ENCODE assay signal across 10 cellular contexts in the genomic region with DNA sequence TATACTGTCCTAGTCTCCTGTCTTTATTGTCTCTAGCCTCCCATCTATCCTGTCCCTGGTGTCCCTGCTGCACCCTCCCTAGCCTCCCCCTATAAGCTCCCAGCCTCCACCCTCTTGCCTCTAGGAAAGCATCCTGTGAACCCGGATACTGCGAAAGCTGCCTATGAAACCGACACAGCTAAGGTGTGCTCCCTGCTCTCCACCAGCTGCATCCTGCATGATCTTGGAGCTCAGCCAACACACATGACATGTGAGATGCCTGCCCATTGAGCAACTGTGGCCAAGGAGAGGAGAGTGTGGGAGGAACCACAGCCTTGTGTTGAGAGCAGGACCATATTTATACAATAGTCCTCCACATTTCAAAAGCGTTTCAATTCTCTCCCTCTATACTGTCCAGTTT.
DNase-seq lines count a peak whose midpoint lies in the region; ATAC-seq and TF ChIP-seq lines count a peak whose summit lies in the region.
"Had no signal": no experiment of that assay in that cellular context is flagged by ENCODE, and none has a peak within 500 bp of the region (broad histone marks: within the 10 kb centered on the region; RNA-seq: fewer than 3 reads in every experiment).

No MANE protein-coding gene starts in this region.

- H3K4me3 Mint-ChIP-seq in activated T-cell treated with anti-CD3 and anti-CD28 coated beads, Interleukin-2, amount 50 U/mL, for 72 hours = no peak overlapping the region
- H3K4me3 Mint-ChIP-seq in endothelial cell (ENCODE audit: unreplicated experiment) = no peak overlapping the region
- H3K4me3 Mint-ChIP-seq: stimulated activated naive CD8-positive, alpha-beta T cell treated with anti-CD3 and anti-CD28 coated beads, Interleukin-15, Interleukin-2, amounts not matched to agents 100 ng/mL and 50 ng/mL, for 24 hours had no signal

- H3K9me3 ChIP-seq in MM.1S (replicated peaks; ENCODE audit: insufficient read depth, low read length) (no peaks in the 10 kb centered on the region), SJCRH30 (replicated peaks) (no peaks in the 10 kb centered on the region), heart right ventricle (no peaks in the 10 kb centered on the region)
- H3K9me3 ChIP-seq: BLaER1 had no signal

- H2AFZ ChIP-seq in MM.1S (ENCODE audit: low read length) = no peak overlapping the region

- H3K4me1 ChIP-seq in MM.1S (ENCODE audit: low read length) (peaks cover 23% of the 10 kb centered on the region), SJCRH30 (no peaks in the 10 kb centered on the region), heart right ventricle (peaks cover 2 to 23% (median 9%) of the 10 kb centered on the region in 9 donors)

- H3K79me2 ChIP-seq in MM.1S (ENCODE audit: low read length) = no peaks in the 10 kb centered on the region

- intact Hi-C loops in heart right ventricle (cut with DNase I) = loop anchor here in 2 of 10 donors (10.0 kb wide), 2 partner anchors 187 to 223 kb away; no protein-coding TSS in a partner anchor

- H3K4me3 ChIP-seq in MM.1S (ENCODE audit: low read length) = no peak overlapping the region
- H3K4me3 ChIP-seq in SJCRH30 = no peak overlapping the region
- no peak overlapping the region for H3K4me3 ChIP-seq in heart right ventricle
- H3K4me3 ChIP-seq: BLaER1 had no signal

- no peaks in the 10 kb centered on the region for H3K27me3 Mint-ChIP-seq in activated T-cell treated with anti-CD3 and anti-CD28 coated beads, Interleukin-2, amount 50 U/mL, for 72 hours (ENCODE audit: low read depth)
- H3K27me3 Mint-ChIP-seq in endothelial cell (ENCODE audit: unreplicated experiment) = peaks cover 8% of the 10 kb centered on the region

- H3K36me3 ChIP-seq in MM.1S (replicated peaks; ENCODE audit: insufficient read depth, low read length) (no peaks in the 10 kb centered on the region), SJCRH30 (no peaks in the 10 kb centered on the region), heart right ventricle (no peaks in the 10 kb centered on the region)
- H3K36me3 ChIP-seq: BLaER1 had no signal

- ATAC-seq in activated T-cell treated with anti-CD3 and anti-CD28 coated beads, Interleukin-2, amount 50 U/mL, for 72 hours (replicated peaks in 1 of 2) = peak; percentile 56 to 75
- ATAC-seq in heart right ventricle = peak in 7 of 8 donors; percentile 61 to 90 (median 73)

- DNase-seq in activated T-cell treated with anti-CD3 and anti-CD28 coated beads, Interleukin-2, amount 50 U/mL, for 72 hours = peak; percentile 12 to 28
- DNase-seq in activated T-cell treated with anti-CD3 and anti-CD28 coated beads for 4 hours = no peak
- peak; percentile 94 for DNase-seq in MM.1S
- DNase-seq in SJCRH30 = peak; percentile 33 to 51
- DNase-seq in heart right ventricle = peak in 1 of 2 donors; percentile 69
- no peak for DNase-seq in ecto neural progenitor cell (ENCODE audit: low spot score)
- no peak for DNase-seq in GM10266 (ENCODE audit: extremely low spot score)
- DNase-seq in endothelial cell (ENCODE audit: low spot score) = no peak

- no peaks in the 10 kb centered on the region for H4K20me1 ChIP-seq in MM.1S (ENCODE audit: insufficient read depth, low read length)
- H4K20me1 ChIP-seq: BLaER1 had no signal

- peaks cover 7% of the 10 kb centered on the region; the same call in 1 of the 2 replicates for H3F3A ChIP-seq in MM.1S (ENCODE audit: insufficient read depth, low read length)

- H3K4me1 Mint-ChIP-seq in activated T-cell treated with anti-CD3 and anti-CD28 coated beads, Interleukin-2, amount 50 U/mL, for 72 hours (ENCODE audit: low read depth) = no peaks in the 10 kb centered on the region
- H3K4me1 Mint-ChIP-seq in endothelial cell (ENCODE audit: unreplicated experiment) = no peaks in the 10 kb centered on the region

- no peak for TF ChIP-seq CTCF in MM.1S (IDR thresholded peaks at IDR 0.05; ENCODE audit: low read length)
- no peak for TF ChIP-seq CTCF in heart right ventricle (IDR thresholded peaks at IDR 0.05)
- no peak for TF ChIP-seq CTCF in GM10266 (IDR thresholded peaks at IDR 0.05; ENCODE audit: control insufficient read depth, insufficient read depth, low read depth, missing control alignments)
- no peak for TF ChIP-seq CTCF in endothelial cell (IDR thresholded peaks at IDR 0.05; ENCODE audit: unreplicated experiment)

- H3K9me3 Mint-ChIP-seq in activated T-cell treated with anti-CD3 and anti-CD28 coated beads, Interleukin-2, amount 50 U/mL, for 72 hours = no peaks in the 10 kb centered on the region
- no peaks in the 10 kb centered on the region for H3K9me3 Mint-ChIP-seq in endothelial cell (ENCODE audit: unreplicated experiment)
- H3K9me3 Mint-ChIP-seq: stimulated activated naive CD8-positive, alpha-beta T cell treated with anti-CD3 and anti-CD28 coated beads, Interleukin-15, Interleukin-2, amounts not matched to agents 100 ng/mL and 50 ng/mL, for 24 hours had no signal

- no peak overlapping the region for H3K27ac Mint-ChIP-seq in activated T-cell treated with anti-CD3 and anti-CD28 coated beads, Interleukin-2, amount 50 U/mL, for 72 hours
- H3K27ac Mint-ChIP-seq in endothelial cell (ENCODE audit: unreplicated experiment) = no peak overlapping the region
- H3K27ac Mint-ChIP-seq: stimulated activated naive CD8-positive, alpha-beta T cell treated with anti-CD3 and anti-CD28 coated beads, Interleukin-15, Interleukin-2, amounts not matched to agents 100 ng/mL and 50 ng/mL, for 24 hours had no signal

- 22 to 42% methylated on average over 4 of the region's 4 CpGs for WGBS in heart right ventricle, 2 donors

- H3K27me3 ChIP-seq in MM.1S (replicated peaks; ENCODE audit: insufficient read depth, low read length) = no peaks in the 10 kb centered on the region
- no peaks in the 10 kb centered on the region for H3K27me3 ChIP-seq in SJCRH30
- no peaks in the 10 kb centered on the region for H3K27me3 ChIP-seq in heart right ventricle
- H3K27me3 ChIP-seq: BLaER1 had no signal

- H3K4me2 ChIP-seq in MM.1S (ENCODE audit: low read depth, low read length) = peak overlapping the region; percentile 27; the same call in 1 of the 2 replicates
- H3K4me2 ChIP-seq: BLaER1 had no signal

- H3K9ac ChIP-seq in MM.1S (ENCODE audit: low read length) = no peak overlapping the region
- H3K9ac ChIP-seq: BLaER1 had no signal

- no peaks in the 10 kb centered on the region for H3K36me3 Mint-ChIP-seq in activated T-cell treated with anti-CD3 and anti-CD28 coated beads, Interleukin-2, amount 50 U/mL, for 72 hours (ENCODE audit: insufficient read depth in 2 of 2)
- no peaks in the 10 kb centered on the region for H3K36me3 Mint-ChIP-seq in endothelial cell (ENCODE audit: low read depth, unreplicated experiment)

- H3K27ac ChIP-seq in MM.1S (ENCODE audit: low read length) = no peak overlapping the region
- no peak overlapping the region for H3K27ac ChIP-seq in SJCRH30
- H3K27ac ChIP-seq in heart right ventricle = no peak overlapping the region
- H3K27ac ChIP-seq: BLaER1 had no signal

- no peaks in the 10 kb centered on the region for H3K9me2 ChIP-seq in MM.1S (replicated peaks; ENCODE audit: insufficient read depth, low read length)

Comparison
In these comparisons a context has a peak if more than half of its experiments do, and no peak if none do; other contexts are left out.
1. DNase-seq: peak in activated T-cell treated with anti-CD3 and anti-CD28 coated beads, Interleukin-2, amount 50 U/mL, for 72 hours (2 of 2), MM.1S (single experiment) and SJCRH30 (2 of 2); none in activated T-cell treated with anti-CD3 and anti-CD28 coated beads for 4 hours (single experiment), ecto neural progenitor cell (single experiment), GM10266 (single experiment) and endothelial cell (single experiment).